Comparison of ENCODE assay signal across 14 cellular contexts in the genomic region with DNA sequence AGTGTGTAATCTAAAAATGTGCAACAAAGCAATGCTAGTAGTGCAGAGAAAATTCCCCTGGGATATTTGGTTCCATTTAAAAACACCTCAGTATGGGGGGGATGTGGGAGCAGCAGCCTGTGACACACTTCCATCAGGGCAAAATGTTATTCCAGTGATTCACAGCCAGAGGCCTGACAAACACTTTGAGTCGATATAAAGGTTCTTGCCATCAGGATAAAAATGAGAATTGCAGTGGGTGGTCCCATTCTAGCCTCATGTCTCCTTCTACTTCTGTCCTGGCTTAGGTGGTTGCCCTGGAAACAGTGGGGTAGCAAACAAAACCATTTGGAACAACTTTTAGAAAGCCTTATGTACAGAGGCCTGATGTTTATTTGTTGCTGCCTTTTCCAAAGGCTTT.
DNase-seq lines count a peak whose midpoint lies in the region; ATAC-seq, FAIRE-seq and TF ChIP-seq lines count a peak whose summit lies in the region.
"Had no signal": no experiment of that assay in that cellular context is flagged by ENCODE, and none has a peak within 500 bp of the region (broad histone marks: within the 10 kb centered on the region; RNA-seq: fewer than 3 reads in every experiment).

No MANE protein-coding gene starts in this region.

- 11% methylated on average over 1 of the region's 1 CpG for WGBS in A549 (ENCODE audit: missing lambda C conversion rate)

- no peaks in the 10 kb centered on the region for H3K27me3 ChIP-seq in kidney epithelial cell (ENCODE audit: control insufficient read depth, insufficient read depth, low read length)

- TF ChIP-seq CTCF in A549 (IDR thresholded peaks at IDR 0.05) (no peak), kidney epithelial cell (IDR thresholded peaks at IDR 0.05; ENCODE audit: insufficient read depth, low read length, poor library complexity, severe bottlenecking) (no peak)

- H3K36me3 ChIP-seq in kidney epithelial cell (ENCODE audit: control insufficient read depth, insufficient read depth, low read length) = no peaks in the 10 kb centered on the region

- H3K27ac ChIP-seq in A549 = no peak overlapping the region

- TF ChIP-seq RAD21 in A549 (conservative IDR thresholded peaks at IDR 0.05 in 1 of 2, IDR thresholded peaks at IDR 0.05 in 1 of 2) = no peak

- CTCF ChIA-PET in A549 (lab: Yijun Ruan, JAX) = interaction anchor here (0.7 to 2.5 kb wide), 4 partner anchors 13 to 373 kb away, joined by 3 to 5 read pairs (median 4); a partner anchor contains a TSS
- CTCF ChIA-PET in HEK293T (lab: Yijun Ruan, JAX) = no interaction called here

- H3K4me2 ChIP-seq in A549 = peak overlapping the region; percentile 31

- peaks cover 9% of the 10 kb centered on the region for H3K4me1 ChIP-seq in A549

- H3K4me3 ChIP-seq in A549 (no peak overlapping the region), kidney epithelial cell (ENCODE audit: low read depth, low read length) (no peak overlapping the region)

- H3K9me3 ChIP-seq in A549 = no peaks in the 10 kb centered on the region

- TF ChIP-seq EP300 in A549 (IDR thresholded peaks at IDR 0.05) = no peak

- ATAC-seq in A549 = peak; percentile 27 to 42; a peak in 3 of 6 replicates
- no peak for ATAC-seq in HG02852 (IDR thresholded peaks at IDR 0.05; ENCODE audit: unreplicated experiment)
- ATAC-seq in GM21515 (IDR thresholded peaks at IDR 0.05; ENCODE audit: unreplicated experiment) = no peak
- ATAC-seq: naive thymus-derived CD4-positive, alpha-beta T cell had no signal

- no peak for TF ChIP-seq POLR2A in A549 (IDR thresholded peaks at IDR 0.05; ENCODE audit: low read length)

- peak in 1 of 2 experiments; percentile 23 for DNase-seq in A549 (ENCODE audit: low read depth in 1 of 2, low spot score in 1 of 2)
- peak; percentile 80 for DNase-seq in HS-27A (ENCODE audit: low read depth)
- peak; percentile 76 for DNase-seq in astrocyte of the hippocampus (ENCODE audit: low read depth, low spot score)
- DNase-seq in kidney epithelial cell (ENCODE audit: low read depth) = peak; percentile 75
- no peak for DNase-seq in HEK293T (ENCODE audit: extremely low spot score)
- no peak for DNase-seq in dedifferentiated amniotic fluid mesenchymal stem cell (ENCODE audit: extremely low spot score)
- DNase-seq: AML-193; amygdala; naive thymus-derived CD4-positive, alpha-beta T cell; NCI-H2081; stimulated activated CD4-positive, alpha-beta T cell treated with anti-CD3 and anti-CD28 coated beads, Interleukin-12 subunit alpha, Interleukin-12 subunit beta, amount 100 ng/mL, for 4 hours had no signal

- POLR2A ChIA-PET in A549 (lab: Yijun Ruan, JAX) (no interaction called here), HEK293T (lab: Yijun Ruan, JAX) (no interaction called here)

- no peak for FAIRE-seq in A549 (lab: Jason Lieb, UNC)
- FAIRE-seq: G401.6 had no signal

TF ChIP-seq in A549, 52 proteins besides CTCF, POLR2A, EP300 and RAD21:
- TF ChIP-seq MYC (IDR thresholded peaks at IDR 0.05; ENCODE audit: borderline replicate concordance, low read length) (no peak), CBX8 (IDR thresholded peaks at IDR 0.05) (no peak), SMC3 (IDR thresholded peaks at IDR 0.05) (no peak), MAFK (IDR thresholded peaks at IDR 0.05; ENCODE audit: partially characterized antibody) (no peak), HOXB5 (CRISPR knock-in tag; IDR thresholded peaks at IDR 0.05) (no peak), NFE2L2 (conservative IDR thresholded peaks at IDR 0.05; ENCODE audit: low read length) (no peak), EHMT2 (IDR thresholded peaks at IDR 0.05; ENCODE audit: low read depth) (no peak)

TF ChIP-seq in HEK293T, 16 proteins besides CTCF, POLR2A, EP300 and RAD21:
- TF ChIP-seq L3MBTL2 (conservative IDR thresholded peaks at IDR 0.05) (no peak), HDGF (IDR thresholded peaks at IDR 0.05; ENCODE audit: borderline replicate concordance) (no peak), ARNT (IDR thresholded peaks at IDR 0.05) (no peak), SUZ12 (IDR thresholded peaks at IDR 0.05) (no peak), CTBP1 (IDR thresholded peaks at IDR 0.05; ENCODE audit: borderline replicate concordance) (no peak), FOXK2 (IDR thresholded peaks at IDR 0.05) (no peak), SP1 (IDR thresholded peaks at IDR 0.05) (no peak), TARDBP (IDR thresholded peaks at IDR 0.05) (no peak), ZNF384 (IDR thresholded peaks at IDR 0.05) (no peak), FOXM1 (IDR thresholded peaks at IDR 0.05; ENCODE audit: borderline replicate concordance) (no peak), ELF4 (IDR thresholded peaks at IDR 0.05) (no peak), LEF1 (IDR thresholded peaks at IDR 0.05; ENCODE audit: borderline replicate concordance) (no peak), FOXA1 (IDR thresholded peaks at IDR 0.05) (no peak), NFRKB (IDR thresholded peaks at IDR 0.05) (no peak), BHLHE40 (IDR thresholded peaks at IDR 0.05; ENCODE audit: borderline replicate concordance) (no peak)
- TF ChIP-seq, protein P1, sequence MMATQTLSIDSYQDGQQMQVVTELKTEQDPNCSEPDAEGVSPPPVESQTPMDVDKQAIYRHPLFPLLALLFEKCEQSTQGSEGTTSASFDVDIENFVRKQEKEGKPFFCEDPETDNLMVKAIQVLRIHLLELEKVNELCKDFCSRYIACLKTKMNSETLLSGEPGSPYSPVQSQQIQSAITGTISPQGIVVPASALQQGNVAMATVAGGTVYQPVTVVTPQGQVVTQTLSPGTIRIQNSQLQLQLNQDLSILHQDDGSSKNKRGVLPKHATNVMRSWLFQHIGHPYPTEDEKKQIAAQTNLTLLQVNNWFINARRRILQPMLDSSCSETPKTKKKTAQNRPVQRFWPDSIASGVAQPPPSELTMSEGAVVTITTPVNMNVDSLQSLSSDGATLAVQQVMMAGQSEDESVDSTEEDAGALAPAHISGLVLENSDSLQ (IDR thresholded peaks at IDR 0.05) = no peak

Comparison
In these comparisons a context has a peak if more than half of its experiments do, and no peak if none do; other contexts are left out.
1. ATAC-seq: peak in A549 (2 of 2); none in HG02852 (single experiment) and GM21515 (single experiment).
2. DNase-seq: peak in HS-27A (single experiment), astrocyte of the hippocampus (single experiment) and kidney epithelial cell (single experiment); none in HEK293T (single experiment) and dedifferentiated amniotic fluid mesenchymal stem cell (single experiment).